In the genomic region with DNA sequence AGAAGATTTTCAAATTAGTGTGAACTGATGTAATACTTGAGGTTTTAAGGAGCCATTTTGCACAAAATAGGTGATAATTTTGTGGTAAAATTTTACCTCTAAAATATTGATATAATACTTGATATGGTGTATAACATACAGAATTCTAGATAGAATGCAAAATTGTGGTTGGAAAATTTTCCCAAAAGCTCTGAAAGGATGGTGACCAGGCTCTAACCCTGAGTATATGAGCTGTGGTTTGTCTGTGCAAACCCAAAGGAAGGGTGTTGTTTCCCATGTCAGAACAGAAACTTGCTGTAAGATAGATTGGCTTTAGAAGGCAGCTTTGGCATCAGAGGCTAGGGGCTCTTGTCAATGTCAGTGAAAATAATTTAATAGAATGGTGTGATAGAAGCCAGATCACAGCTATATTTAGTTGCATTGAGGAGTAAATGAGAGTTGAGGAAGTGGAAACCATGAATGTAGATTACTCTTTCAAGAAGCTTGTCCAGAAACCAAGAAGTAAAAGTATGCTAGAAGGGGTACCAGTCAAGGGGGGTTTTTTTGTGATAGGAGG, we compare ENCODE assay signal across 17 cellular contexts.
DNase-seq lines count a peak whose midpoint lies in the region; ATAC-seq and TF ChIP-seq lines count a peak whose summit lies in the region.
"Had no signal": no experiment of that assay in that cellular context is flagged by ENCODE, and none has a peak within 500 bp of the region (broad histone marks: within the 10 kb centered on the region; RNA-seq: fewer than 3 reads in every experiment).

No MANE protein-coding gene starts in this region.

- no peaks in the 10 kb centered on the region for H4K20me1 ChIP-seq in KMS-11 (ENCODE audit: insufficient read depth)

- peaks cover 47% of the 10 kb centered on the region for H3K4me1 Mint-ChIP-seq in activated T-helper 2 cell treated with anti-CD3 and anti-CD28 coated beads, Interferon-gamma antibody, Interleukin-2, Interleukin-4, amounts not matched to agents 10 μg/mL and 5 μg/mL and 100 μg/mL, durations not matched to agents 14 hours and 24 hours and 36 hours (ENCODE audit: low read depth)
- peaks cover 34% of the 10 kb centered on the region for H3K4me1 Mint-ChIP-seq in stimulated activated memory B cell treated with anti-CD40 and anti-IgM and Interleukin-4, amounts not matched to agents 10 μg/mL and 1 μg/mL and 100 μg/mL, for 72 hours

- no peaks in the 10 kb centered on the region for H3K27me3 Mint-ChIP-seq in activated T-helper 2 cell treated with anti-CD3 and anti-CD28 coated beads, Interferon-gamma antibody, Interleukin-2, Interleukin-4, amounts not matched to agents 10 μg/mL and 5 μg/mL and 100 μg/mL, durations not matched to agents 14 hours and 24 hours and 36 hours (ENCODE audit: low read depth)
- H3K27me3 Mint-ChIP-seq in stimulated activated memory B cell treated with anti-CD40 and anti-IgM and Interleukin-4, amounts not matched to agents 10 μg/mL and 1 μg/mL and 100 μg/mL, for 72 hours: no peaks in the 10 kb centered on the region

- H3K27ac ChIP-seq in right cardiac atrium (ENCODE audit: low read length) (no peak overlapping the region), KMS-11 (no peak overlapping the region)
- H3K27ac ChIP-seq: body of pancreas, esophagus squamous epithelium, ovary, SK-N-MC, VCaP had no signal

- H3K9me3 ChIP-seq in right cardiac atrium (ENCODE audit: control insufficient read depth, low read length): no peaks in the 10 kb centered on the region
- H3K9me3 ChIP-seq: body of pancreas, esophagus squamous epithelium, heart right ventricle, ovary had no signal

- H3K4me2 ChIP-seq in KMS-11: 0 out of 2 replicates have a peak overlapping the region, but pooled peaks have one; percentile 9

- TF ChIP-seq CTCF in KMS-11 (conservative IDR thresholded peaks at IDR 0.05; ENCODE audit: low read depth, low read length): no peak

- H2AFZ ChIP-seq in KMS-11 (ENCODE audit: low read depth): no peak overlapping the region

- no peak overlapping the region for H3K9ac ChIP-seq in KMS-11

- intact Hi-C loops in Right ventricle myocardium inferior (cut with DNase I): no loop called here
- intact Hi-C loops in right cardiac atrium (cut with DNase I): no loop called here
- intact Hi-C loops in activated T-helper 2 cell treated with anti-CD3 and anti-CD28 coated beads, Interferon-gamma antibody, Interleukin-2, Interleukin-4, amounts not matched to agents 10 μg/mL and 5 μg/mL and 100 μg/mL, durations not matched to agents 14 hours and 24 hours and 36 hours (cut with micrococcal nuclease): loop anchor here (2.0 kb wide), 1 partner anchor 20 kb away; no protein-coding TSS in a partner anchor
- intact Hi-C loops in left colon (cut with DNase I, micrococcal nuclease): no loop called here

- peaks cover 2% of the 10 kb centered on the region for H3K4me1 ChIP-seq in right cardiac atrium (ENCODE audit: control insufficient read depth, insufficient read depth, low read length)
- peaks cover 19% of the 10 kb centered on the region for H3K4me1 ChIP-seq in KMS-11 (ENCODE audit: low read depth, poor library complexity, severe bottlenecking)
- H3K4me1 ChIP-seq: body of pancreas had no signal

- ATAC-seq in Right ventricle myocardium inferior (peak; percentile 31), right cardiac atrium (no peak), HG02885 (IDR thresholded peaks at IDR 0.05; ENCODE audit: poor library complexity, unreplicated experiment) (no peak), left colon (no peak)
- ATAC-seq in stimulated activated memory B cell treated with anti-CD40 and anti-IgM and Interleukin-4, amounts not matched to agents 10 μg/mL and 1 μg/mL and 100 μg/mL, for 72 hours: peak; percentile 45
- ATAC-seq: body of pancreas had no signal

- H3K4me3 Mint-ChIP-seq in activated T-helper 2 cell treated with anti-CD3 and anti-CD28 coated beads, Interferon-gamma antibody, Interleukin-2, Interleukin-4, amounts not matched to agents 10 μg/mL and 5 μg/mL and 100 μg/mL, durations not matched to agents 14 hours and 24 hours and 36 hours (ENCODE audit: low read depth): no peak overlapping the region
- H3K4me3 Mint-ChIP-seq in stimulated activated memory B cell treated with anti-CD40 and anti-IgM and Interleukin-4, amounts not matched to agents 10 μg/mL and 1 μg/mL and 100 μg/mL, for 72 hours: no peak overlapping the region

- no peaks in the 10 kb centered on the region for H3K36me3 ChIP-seq in KMS-11 (ENCODE audit: insufficient read depth)
- H3K36me3 ChIP-seq: esophagus squamous epithelium, heart right ventricle, ovary had no signal

- no peak for DNase-seq in Right ventricle myocardium inferior (ENCODE audit: missing footprints)
- DNase-seq in right cardiac atrium: no peak
- no peak for DNase-seq in activated T-helper 2 cell treated with anti-CD3 and anti-CD28 coated beads, Interferon-gamma antibody, Interleukin-2, Interleukin-4, amounts not matched to agents 10 μg/mL and 5 μg/mL and 100 μg/mL, durations not matched to agents 14 hours and 24 hours and 36 hours (ENCODE audit: low spot score)
- no peak for DNase-seq in left colon
- no peak for DNase-seq in cerebellum (ENCODE audit: low spot score)
- DNase-seq: body of pancreas; DMS153; esophagus squamous epithelium; heart right ventricle; NCI-H1048; ovary; stimulated activated naive CD4-positive, alpha-beta T cell had no signal

- H3K27me3 ChIP-seq in right cardiac atrium (ENCODE audit: control insufficient read depth, insufficient read depth): no peaks in the 10 kb centered on the region
- H3K27me3 ChIP-seq in KMS-11 (ENCODE audit: insufficient read depth, low read depth): no peaks in the 10 kb centered on the region
- H3K27me3 ChIP-seq: body of pancreas, esophagus squamous epithelium, heart right ventricle, ovary had no signal

- H3K79me2 ChIP-seq in KMS-11 (ENCODE audit: insufficient read depth, low read depth): no peaks in the 10 kb centered on the region

- no peaks in the 10 kb centered on the region for H3K9me3 Mint-ChIP-seq in activated T-helper 2 cell treated with anti-CD3 and anti-CD28 coated beads, Interferon-gamma antibody, Interleukin-2, Interleukin-4, amounts not matched to agents 10 μg/mL and 5 μg/mL and 100 μg/mL, durations not matched to agents 14 hours and 24 hours and 36 hours
- no peaks in the 10 kb centered on the region for H3K9me3 Mint-ChIP-seq in stimulated activated memory B cell treated with anti-CD40 and anti-IgM and Interleukin-4, amounts not matched to agents 10 μg/mL and 1 μg/mL and 100 μg/mL, for 72 hours

- peak overlapping the region; percentile 0 for H3K27ac Mint-ChIP-seq in activated T-helper 2 cell treated with anti-CD3 and anti-CD28 coated beads, Interferon-gamma antibody, Interleukin-2, Interleukin-4, amounts not matched to agents 10 μg/mL and 5 μg/mL and 100 μg/mL, durations not matched to agents 14 hours and 24 hours and 36 hours
- peak overlapping the region; percentile 20 for H3K27ac Mint-ChIP-seq in stimulated activated memory B cell treated with anti-CD40 and anti-IgM and Interleukin-4, amounts not matched to agents 10 μg/mL and 1 μg/mL and 100 μg/mL, for 72 hours

- no peak overlapping the region for H3K4me3 ChIP-seq in right cardiac atrium (ENCODE audit: low read length)
- H3K4me3 ChIP-seq in KMS-11 (IDR thresholded peaks at IDR 0.05; ENCODE audit: insufficient read depth, low read depth, low read length): no peak overlapping the region
- H3K4me3 ChIP-seq: body of pancreas, esophagus squamous epithelium, heart right ventricle, ovary, SK-N-MC had no signal

- H3K36me3 Mint-ChIP-seq in activated T-helper 2 cell treated with anti-CD3 and anti-CD28 coated beads, Interferon-gamma antibody, Interleukin-2, Interleukin-4, amounts not matched to agents 10 μg/mL and 5 μg/mL and 100 μg/mL, durations not matched to agents 14 hours and 24 hours and 36 hours (ENCODE audit: low read depth): peaks cover 9% of the 10 kb centered on the region
- peaks cover 12% of the 10 kb centered on the region for H3K36me3 Mint-ChIP-seq in stimulated activated memory B cell treated with anti-CD40 and anti-IgM and Interleukin-4, amounts not matched to agents 10 μg/mL and 1 μg/mL and 100 μg/mL, for 72 hours

Comparison
In these comparisons a context has a peak if more than half of its experiments do, and no peak if none do; other contexts are left out.
1. ATAC-seq: peak in Right ventricle myocardium inferior (single experiment) and stimulated activated memory B cell treated with anti-CD40 and anti-IgM and Interleukin-4, amounts not matched to agents 10 μg/mL and 1 μg/mL and 100 μg/mL, for 72 hours (single experiment); none in right cardiac atrium (0 of 2), HG02885 (single experiment) and left colon (single experiment).